In the genomic region with DNA sequence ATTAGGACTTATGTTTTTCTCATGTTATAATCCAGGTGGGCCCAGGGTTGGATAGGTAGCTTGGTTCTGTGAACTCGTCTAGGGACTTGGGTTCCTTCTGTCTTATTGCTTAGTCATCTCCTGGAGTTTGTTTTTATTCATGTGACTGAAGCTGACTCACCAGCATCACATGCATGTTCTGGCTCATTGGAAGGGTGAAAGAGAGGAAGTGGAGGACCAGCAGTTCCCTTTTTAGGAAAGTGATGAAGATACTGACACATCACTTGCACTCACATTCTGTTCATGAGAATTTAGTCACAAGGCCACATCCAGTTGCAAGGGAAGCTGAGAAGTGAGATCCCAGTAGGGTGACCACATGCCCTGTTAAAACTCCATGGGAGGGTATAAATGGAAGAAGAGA, we compare ENCODE assay signal across 7 cellular contexts.
DNase-seq lines count a peak whose midpoint lies in the region; ATAC-seq, FAIRE-seq and TF ChIP-seq lines count a peak whose summit lies in the region.
"Not testable (repeated sequence)": the region's sequence is repeated elsewhere in the genome, so short reads cannot be mapped to it uniquely, and the experiment has no call there.

No MANE protein-coding gene starts in this region.

- H3K4me3 Mint-ChIP-seq in T-helper 17 cell: not testable (repeated sequence)

- H3K36me3 ChIP-seq in K562 (ENCODE audit: control insufficient read depth, insufficient read depth, low read length): not testable (repeated sequence)

- TF ChIP-seq RAD21 in K562 (CRISPR knock-in tag; conservative IDR thresholded peaks at IDR 0.05 in 1 of 2, IDR thresholded peaks at IDR 0.05 in 1 of 2): not testable (repeated sequence)

- not testable (repeated sequence) for TF ChIP-seq POLR2A in K562 (conservative IDR thresholded peaks at IDR 0.05)

- H3K9ac ChIP-seq in K562 (ENCODE audit: insufficient read depth in 1 of 2, low read depth in 2 of 2, low read length in 2 of 2): not testable (repeated sequence)

- not testable (repeated sequence) for H3K4me3 ChIP-seq in K562; right cardiac atrium (ENCODE audit: low read length)

- not testable (repeated sequence) for H3K27ac Mint-ChIP-seq in T-helper 17 cell

- not testable (repeated sequence) for H3K9me3 ChIP-seq in T-helper 17 cell (ENCODE audit: control insufficient read depth, low read length, poor library complexity, severe bottlenecking); K562 (replicated peaks; ENCODE audit: control insufficient read depth, insufficient read depth, low read depth, low read length); right cardiac atrium (ENCODE audit: control insufficient read depth, low read length)

- not testable (repeated sequence) for H3K9me1 ChIP-seq in K562 (ENCODE audit: control insufficient read depth, insufficient read depth, low read length)

- TF ChIP-seq CTCF in K562 (IDR thresholded peaks at IDR 0.05 in 2 of 3, conservative IDR thresholded peaks at IDR 0.05 in 1 of 3; ENCODE audit: insufficient read depth in 2 of 3, low read depth in 1 of 3, low read length in 3 of 3); omental fat pad (IDR thresholded peaks at IDR 0.05): not testable (repeated sequence)

- in situ Hi-C loops in K562 (cut with MboI): loop anchor here (5.0 kb wide), 1 partner anchor 827 kb away; no protein-coding TSS in a partner anchor

- not testable (repeated sequence) for H3K4me2 ChIP-seq in K562 (ENCODE audit: insufficient read depth, low read length)

- not testable (repeated sequence) for H4K20me1 ChIP-seq in K562 (replicated peaks; ENCODE audit: control insufficient read depth, insufficient read depth, low read length)

- H3K79me2 ChIP-seq in K562 (ENCODE audit: control insufficient read depth, insufficient read depth, low read length): not testable (repeated sequence)

- POLR2A ChIA-PET in K562 (lab: Yijun Ruan, JAX): not testable (repeated sequence)

- not testable (repeated sequence) for H2AFZ ChIP-seq in K562 (ENCODE audit: low read depth, low read length)

- CTCF ChIA-PET in K562 (lab: Yijun Ruan, JAX; ENCODE audit: low intra/inter-chr PET ratio): not testable (repeated sequence)

- not testable (repeated sequence) for DNase-seq in T-helper 17 cell; K562 (ENCODE audit: extremely low read depth in 1 of 4, low spot score in 3 of 4); right cardiac atrium; omental fat pad (ENCODE audit: low spot score)

- 17% methylated on average over 1 of the region's 1 CpG for WGBS in K562 (ENCODE audit: insufficient coverage, low coverage, missing lambda C conversion rate)
- 26% methylated on average over 1 of the region's 1 CpG for WGBS in right cardiac atrium

- not testable (repeated sequence) for BruUV-seq in K562 (replicated peaks; lab: Mats Ljungman, UMichigan)

- peak; percentile 59 for FAIRE-seq in K562 (lab: Jason Lieb, UNC)

- not testable (repeated sequence) for H3K27me3 ChIP-seq in K562 (ENCODE audit: control insufficient read depth in 2 of 2, insufficient read depth in 2 of 2, low read length in 2 of 2); right cardiac atrium (ENCODE audit: control insufficient read depth, insufficient read depth)

- TF ChIP-seq EP300 in K562 (IDR thresholded peaks at IDR 0.05; ENCODE audit: low read length): not testable (repeated sequence)

- H3K27me3 Mint-ChIP-seq in T-helper 17 cell: not testable (repeated sequence)

- H3K27ac ChIP-seq in K562 (ENCODE audit: extremely low read depth, low read depth, low read length); right cardiac atrium (ENCODE audit: low read length): not testable (repeated sequence)

- not testable (repeated sequence) for H3K36me3 Mint-ChIP-seq in T-helper 17 cell (ENCODE audit: low read depth)

- ATAC-seq in GM18861 (IDR thresholded peaks at IDR 0.05; ENCODE audit: unreplicated experiment): peak; percentile 56
- peak; percentile 68 for ATAC-seq in HG02588 (IDR thresholded peaks at IDR 0.05; ENCODE audit: unreplicated experiment)
- ATAC-seq in HG03442 (IDR thresholded peaks at IDR 0.05; ENCODE audit: unreplicated experiment): peak; percentile 49
- peak; percentile 51 for ATAC-seq in T-helper 17 cell
- ATAC-seq in K562: peak; percentile 73
- peak; percentile 63 to 77 for ATAC-seq in right cardiac atrium
- ATAC-seq in omental fat pad (ENCODE audit: low FRiP score): peak; percentile 45

- not testable (repeated sequence) for H3K4me1 ChIP-seq in K562 (replicated peaks in 1 of 2; ENCODE audit: control insufficient read depth in 2 of 2, insufficient read depth in 2 of 2, low read length in 2 of 2); right cardiac atrium (ENCODE audit: control insufficient read depth, insufficient read depth, low read length)

- not testable (repeated sequence) for H3K4me1 Mint-ChIP-seq in T-helper 17 cell

- intact Hi-C loops in K562 (cut with micrococcal nuclease); right cardiac atrium (cut with DNase I): not testable (repeated sequence)

TF ChIP-seq in K562, 482 proteins besides CTCF, POLR2A, EP300 and RAD21:
- TF ChIP-seq FOSL1 (tag; conservative IDR thresholded peaks at IDR 0.05) (peak; percentile 38; the same call in 1 of the 2 replicates), NFE2 (IDR thresholded peaks at IDR 0.05; ENCODE audit: low read depth) (peak; percentile 29; the same call in 1 of the 2 replicates)
TF ChIP-seq in K562: peak in this region for 2; not testable (repeated sequence) for 480.
